In genomic region chr19:42450314-42450934, GRCh38 we compare ENCODE assay signal across 8 cellular contexts. TPM values are rescaled to one million over a fixed set of nuclear protein-coding genes. Genes with fewer than 3 reads are reported as not detected.
DNase-seq lines count a peak whose midpoint lies in the region; ATAC-seq and TF ChIP-seq lines count a peak whose summit lies in the region.

No MANE protein-coding gene starts in this region.

- POLR2A ChIA-PET in OCI-LY7 (lab: Charles Lee), result interaction anchor here (0.6 to 1.4 kb wide), 3 partner anchors 52 to 78 kb away, joined by 4 read pairs; partner anchors contain the start of gene CEACAM1

- TF ChIP-seq POLR2A in esophagus muscularis mucosa (IDR thresholded peaks at IDR 0.05; ENCODE audit: low read depth), result no peak

- WGBS in esophagus muscularis mucosa, result 0% methylated on average over 3 of the region's 3 CpGs

- peak; percentile 96 for TF ChIP-seq CTCF in OCI-LY7 (conservative IDR thresholded peaks at IDR 0.05; ENCODE audit: low read length)
- TF ChIP-seq CTCF in esophagus muscularis mucosa (IDR thresholded peaks at IDR 0.05), result peak; percentile 75 to 88 (median 86)

- no TSS peak for BruUV-seq in OCI-LY7 (replicated peaks; lab: Mats Ljungman, UMichigan)

- DNase-seq in C1 segment of cervical spinal cord (lab: John Stamatoyannopoulos, UW), result peak in 10 of 14 donors; percentile 9 to 50 (median 38)
- peak; percentile 72 for DNase-seq in HuH-7.5 (ENCODE audit: low spot score)
- peak; percentile 90 for DNase-seq in OCI-LY7 (ENCODE audit: low spot score)
- DNase-seq in activated T-cell treated with anti-CD3 and anti-CD28 coated beads for 48 hours (ENCODE audit: low read depth), result peak; percentile 63
- peak; percentile 93 for DNase-seq in esophagus muscularis mucosa (ENCODE audit: extremely low spot score)
- DNase-seq in natural killer cell treated with Interleukin-12 subunit alpha and Interleukin-12 subunit beta and Interleukin-15 and Interleukin-18, amount 100 ng/mL, for 72 hours (ENCODE audit: low spot score), result peak; percentile 82
- peak; percentile 23 to 87 (median 76) for DNase-seq in stimulated activated naive CD4-positive, alpha-beta T cell (lab: John Stamatoyannopoulos, UW)

- H3K27me3 ChIP-seq in esophagus muscularis mucosa, result no peaks in the 10 kb centered on the region

- H3K4me1 ChIP-seq in OCI-LY7 (ENCODE audit: insufficient read depth, low read length, poor library complexity, severe bottlenecking) (peaks cover 22% of the 10 kb centered on the region), esophagus muscularis mucosa (peaks cover 0 to 6% (median 2%) of the 10 kb centered on the region in 4 donors)

- no peaks in the 10 kb centered on the region for H4K20me1 ChIP-seq in OCI-LY7 (ENCODE audit: insufficient read depth, low read length)

- no peaks in the 10 kb centered on the region for H3K79me2 ChIP-seq in OCI-LY7 (ENCODE audit: insufficient read depth, low read depth, low read length)

- peaks cover 0 to 13% of the 10 kb centered on the region in 2 donors for H3K4me1 Mint-ChIP-seq in natural killer cell treated with Interleukin-12 subunit alpha and Interleukin-12 subunit beta and Interleukin-15 and Interleukin-18, amount 100 ng/mL, for 72 hours (ENCODE audit: low read depth in 2 of 2)

- TF ChIP-seq EP300 in esophagus muscularis mucosa (IDR thresholded peaks at IDR 0.05), result no peak

- no peak overlapping the region for H3K27ac Mint-ChIP-seq in natural killer cell treated with Interleukin-12 subunit alpha and Interleukin-12 subunit beta and Interleukin-15 and Interleukin-18, amount 100 ng/mL, for 72 hours

- no peaks in the 10 kb centered on the region for H3K9me2 ChIP-seq in OCI-LY7 (ENCODE audit: insufficient read depth, low read length)

- H3K27ac ChIP-seq in OCI-LY7 (ENCODE audit: low read depth, low read length, poor library complexity, severe bottlenecking), result no peak overlapping the region
- peak overlapping the region in 1 of 4 donors; percentile 36 for H3K27ac ChIP-seq in esophagus muscularis mucosa (replicated peaks in 1 of 4)

- no peak overlapping the region for H3K4me3 Mint-ChIP-seq in natural killer cell treated with Interleukin-12 subunit alpha and Interleukin-12 subunit beta and Interleukin-15 and Interleukin-18, amount 100 ng/mL, for 72 hours

- peak overlapping the region; percentile 59; the same call in 1 of the 2 replicates for H2AFZ ChIP-seq in OCI-LY7 (ENCODE audit: low read length)

- intact Hi-C loops in OCI-LY7 (cut with micrococcal nuclease; ENCODE audit: unreplicated experiment) (loop anchor here (1.0 kb wide), 2 partner anchors 15 to 79 kb away; no protein-coding TSS in a partner anchor), esophagus muscularis mucosa (cut with DNase I) (loop anchor here (2.0 kb wide), 1 partner anchor 78 kb away; the partner anchor contains the start of gene CEACAM1)

- peak overlapping the region; percentile 34; the same call in 1 of the 2 replicates for H3K4me2 ChIP-seq in OCI-LY7 (ENCODE audit: low read length)

- no peaks in the 10 kb centered on the region for H3K36me3 Mint-ChIP-seq in natural killer cell treated with Interleukin-12 subunit alpha and Interleukin-12 subunit beta and Interleukin-15 and Interleukin-18, amount 100 ng/mL, for 72 hours

- CTCF ChIA-PET in OCI-LY7 (lab: Charles Lee; ENCODE audit: unreplicated experiment), result interaction anchor here (0.7 to 2.4 kb wide), 3 partner anchors 12 to 85 kb away, joined by 3 to 16 read pairs (median 3); partner anchors contain the start of gene CEACAM1

- peak; percentile 65 for ATAC-seq in GM19372 (IDR thresholded peaks at IDR 0.05; ENCODE audit: low read depth, unreplicated experiment)
- ATAC-seq in natural killer cell treated with Interleukin-12 subunit alpha and Interleukin-12 subunit beta and Interleukin-15 and Interleukin-18, amount 100 ng/mL, for 72 hours, result peak; percentile 97

- H3K9me3 Mint-ChIP-seq in natural killer cell treated with Interleukin-12 subunit alpha and Interleukin-12 subunit beta and Interleukin-15 and Interleukin-18, amount 100 ng/mL, for 72 hours, result no peaks in the 10 kb centered on the region

- H3K4me3 ChIP-seq in OCI-LY7 (ENCODE audit: low read depth, low read length, poor library complexity, severe bottlenecking) (no peak overlapping the region), esophagus muscularis mucosa (no peak overlapping the region)

- H3K9me3 ChIP-seq in OCI-LY7 (ENCODE audit: low read length) (no peaks in the 10 kb centered on the region), esophagus muscularis mucosa (no peaks in the 10 kb centered on the region)

- H3K27me3 Mint-ChIP-seq in natural killer cell treated with Interleukin-12 subunit alpha and Interleukin-12 subunit beta and Interleukin-15 and Interleukin-18, amount 100 ng/mL, for 72 hours, result peaks cover 0 to 7% of the 10 kb centered on the region in 2 donors

- H3K36me3 ChIP-seq in OCI-LY7 (ENCODE audit: insufficient read depth, low read length), result no peaks in the 10 kb centered on the region
- H3K36me3 ChIP-seq in esophagus muscularis mucosa, result no peaks in the 10 kb centered on the region

RNA-seq across cellular contexts. Expression of gene CXCL17, which starts 7.7 kb away (rescaled TPM):
- not detected in 2 replicates for total RNA-seq in OCI-LY7 (2014; rRNA removed; shearing (Covaris generic))
- total RNA-seq in OCI-LY7 (2022) (not detected in 2 replicates), esophagus muscularis mucosa (1 to 10 TPM in 1 of 4 donors, not detected in 3; 1.2 TPM)
- total RNA-seq in natural killer cell treated with Interleukin-12 subunit alpha and Interleukin-12 subunit beta and Interleukin-15 and Interleukin-18, amount 100 ng/mL, for 72 hours, result not detected

RNA-seq across cellular contexts. Expression of gene LIPE, which starts 23.2 kb away (rescaled TPM):
- 11.5 and 21.2 TPM in 2 replicates for total RNA-seq in OCI-LY7 (2014; rRNA removed; shearing (Covaris generic))
- total RNA-seq in OCI-LY7 (2022) (35.6 and 39.3 TPM in 2 replicates), esophagus muscularis mucosa (10 to 100 TPM in 1 of 4 donors, 1 to 10 TPM in 3; 3.6 to 10.6 (median 5.9) TPM)
- 10 to 100 TPM; 25.1 to 31.5 TPM for total RNA-seq in natural killer cell treated with Interleukin-12 subunit alpha and Interleukin-12 subunit beta and Interleukin-15 and Interleukin-18, amount 100 ng/mL, for 72 hours

Comparison
In these comparisons a context has a peak if more than half of its experiments do, and no peak if none do; other contexts are left out.
1. DNase-seq: peak in every context shown above with its lines; median percentile 93 in esophagus muscularis mucosa; 90 in OCI-LY7; 82 in natural killer cell treated with Interleukin-12 subunit alpha and Interleukin-12 subunit beta and Interleukin-15 and Interleukin-18, amount 100 ng/mL, for 72 hours; 76 in stimulated activated naive CD4-positive, alpha-beta T cell; 72 in HuH-7.5; 63 in activated T-cell treated with anti-CD3 and anti-CD28 coated beads for 48 hours; 38 in C1 segment of cervical spinal cord.